Comparison of ENCODE assay signal across 15 cellular contexts in the genomic region with DNA sequence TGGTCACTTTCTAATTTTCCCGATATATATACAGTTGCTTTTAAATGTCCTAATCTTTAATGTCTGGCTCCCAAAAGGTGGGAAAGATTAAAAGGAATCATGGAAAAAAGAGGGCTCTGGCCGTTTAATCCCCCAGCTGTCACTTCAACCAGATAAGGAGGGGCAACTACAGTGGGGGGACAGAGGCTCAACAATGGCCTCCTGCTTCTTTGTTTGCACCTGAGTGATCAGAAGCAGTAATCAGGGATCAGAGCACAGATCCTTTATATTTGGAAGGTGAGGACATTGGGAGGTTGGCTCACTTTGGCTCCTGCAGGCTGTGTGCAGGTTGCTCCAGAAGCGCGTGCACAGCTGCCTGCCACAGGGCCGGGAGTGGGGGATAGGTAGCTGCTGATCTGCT.
"Had no signal": no experiment of that assay in that cellular context is flagged by ENCODE, and none has a peak within 500 bp of the region (broad histone marks: within the 10 kb centered on the region; RNA-seq: fewer than 3 reads in every experiment).

No MANE protein-coding gene starts in this region.

- H3K9me3 ChIP-seq: body of pancreas, prostate gland, thyroid gland had no signal

- H3K4me1 ChIP-seq: body of pancreas, prostate gland, thyroid gland had no signal

- H3K36me3 ChIP-seq: prostate gland, thyroid gland had no signal

- H3K4me1 Mint-ChIP-seq: activated CD4-positive, alpha-beta T cell treated with anti-CD3 and anti-CD28 coated beads, Interleukin-2, amount 10 ng/mL, durations not matched to agents 24 days and 14 days had no signal

- H3K27me3 Mint-ChIP-seq: activated CD4-positive, alpha-beta T cell treated with anti-CD3 and anti-CD28 coated beads, Interleukin-2, amount 10 ng/mL, durations not matched to agents 24 days and 14 days; activated CD8-positive, alpha-beta T cell treated with anti-CD3 and anti-CD28 coated beads for 36 hours had no signal

- H3K27ac Mint-ChIP-seq: activated CD4-positive, alpha-beta T cell treated with anti-CD3 and anti-CD28 coated beads, Interleukin-2, amount 10 ng/mL, durations not matched to agents 24 days and 14 days; activated CD8-positive, alpha-beta T cell treated with anti-CD3 and anti-CD28 coated beads for 36 hours; activated naive CD4-positive, alpha-beta T cell treated with anti-CD3 and anti-CD28 coated beads for 36 hours; effector memory CD8-positive, alpha-beta T cell had no signal

- H3K27me3 ChIP-seq: body of pancreas, thyroid gland had no signal

- H3K4me3 ChIP-seq: body of pancreas, lung, prostate gland, thyroid gland had no signal

- H3K4me3 Mint-ChIP-seq: activated CD4-positive, alpha-beta T cell treated with anti-CD3 and anti-CD28 coated beads, Interleukin-2, amount 10 ng/mL, durations not matched to agents 24 days and 14 days; activated CD8-positive, alpha-beta T cell treated with anti-CD3 and anti-CD28 coated beads for 36 hours; activated naive CD4-positive, alpha-beta T cell treated with anti-CD3 and anti-CD28 coated beads for 36 hours; effector memory CD8-positive, alpha-beta T cell had no signal

- DNase-seq: activated CD4-positive, alpha-beta T cell treated with anti-CD3 and anti-CD28 coated beads, Interleukin-2, amount 10 ng/mL, durations not matched to agents 24 days and 14 days; activated CD8-positive, alpha-beta T cell treated with anti-CD3 and anti-CD28 coated beads for 36 hours; activated naive CD4-positive, alpha-beta T cell treated with anti-CD3 and anti-CD28 coated beads for 36 hours; activated T-cell treated with anti-CD3 and anti-CD28 coated beads, Interleukin-2, amount 50 U/mL, for 1 hour; body of pancreas; dermis blood vessel endothelial cell; effector memory CD8-positive, alpha-beta T cell; hippocampal formation; midbrain; right cardiac atrium; stimulated activated CD4-positive, alpha-beta T cell treated with anti-CD3 and anti-CD28 coated beads, Interleukin-2, amount 100 ng/mL, for 24 hours; stimulated activated naive CD4-positive, alpha-beta T cell treated with Interleukin-2 at 50 U/mL for 16 hours; thyroid gland had no signal

- ATAC-seq: activated CD8-positive, alpha-beta T cell treated with anti-CD3 and anti-CD28 coated beads for 36 hours; body of pancreas; effector memory CD8-positive, alpha-beta T cell; right cardiac atrium had no signal

- H3K27ac ChIP-seq: body of pancreas, prostate gland, thyroid gland had no signal
